ENCODE assay signal across 22 cellular contexts in genomic region chr18:59884331-59884730, GRCh38.
"Had no signal": no experiment of that assay in that cellular context is flagged by ENCODE, and none has a peak within 500 bp of the region (broad histone marks: within the 10 kb centered on the region; RNA-seq: fewer than 3 reads in every experiment).

No MANE protein-coding gene starts in this region.

- H3K27me3 Mint-ChIP-seq: stimulated activated naive CD8-positive, alpha-beta T cell treated with anti-CD3 and anti-CD28 coated beads, Interleukin-15, amount 100 ng/mL, for 72 hours had no signal

- H3K4me1 ChIP-seq: adrenal gland, prostate gland, uterus had no signal

- H3K36me3 ChIP-seq: adrenal gland, gastrocnemius medialis, left lung, prostate gland, right atrium auricular region, suprapubic skin, transverse colon, uterus had no signal

- DNase-seq: activated CD4-positive, alpha-beta T cell treated with anti-CD3 and anti-CD28 coated beads, Interleukin-2, amount 50 U/mL, for 4 hours; activated gamma-delta T cell; adrenal gland; caudate nucleus; dorsolateral prefrontal cortex; gastrocnemius medialis; head of caudate nucleus; left lung; stimulated activated CD4-positive, alpha-beta T cell treated with anti-CD3 and anti-CD28 coated beads, Interleukin-2, amount 100 ng/mL, for 24 hours; stimulated activated naive CD8-positive, alpha-beta T cell treated with anti-CD3 and anti-CD28 coated beads, Interleukin-15, amount 100 ng/mL, for 72 hours; transverse colon; uterus had no signal

- H3K27ac Mint-ChIP-seq: endodermal cell; stimulated activated naive CD8-positive, alpha-beta T cell treated with anti-CD3 and anti-CD28 coated beads, Interleukin-15, amount 100 ng/mL, for 72 hours had no signal

- ATAC-seq: activated naive CD4-positive, alpha-beta T cell treated with anti-CD3 and anti-CD28 coated beads, Interleukin-2, amount 50 U/mL, for 72 hours; gastrocnemius medialis; left lung; stimulated activated naive CD8-positive, alpha-beta T cell treated with anti-CD3 and anti-CD28 coated beads, Interleukin-15, amount 100 ng/mL, for 72 hours had no signal

- H3K27ac ChIP-seq: adrenal gland, dorsolateral prefrontal cortex, gastrocnemius medialis, left lung, prostate gland, right atrium auricular region, suprapubic skin, transverse colon, uterus had no signal

- H3K9me3 Mint-ChIP-seq: activated naive CD4-positive, alpha-beta T cell treated with anti-CD3 and anti-CD28 coated beads, Interleukin-2, amount 50 U/mL, for 72 hours; neural crest cell; stimulated activated naive CD8-positive, alpha-beta T cell treated with anti-CD3 and anti-CD28 coated beads, Interleukin-15, amount 100 ng/mL, for 72 hours had no signal

- H3K4me3 ChIP-seq: adrenal gland, dorsolateral prefrontal cortex, gastrocnemius medialis, left lung, prostate gland, right atrium auricular region, suprapubic skin, transverse colon, uterus had no signal

- H3K4me3 Mint-ChIP-seq: endodermal cell; neural crest cell; stimulated activated naive CD8-positive, alpha-beta T cell treated with anti-CD3 and anti-CD28 coated beads, Interleukin-15, amount 100 ng/mL, for 72 hours had no signal

- H3K27me3 ChIP-seq: adrenal gland, gastrocnemius medialis, left lung, right atrium auricular region, suprapubic skin, transverse colon, uterus had no signal

- H3K9me3 ChIP-seq: adrenal gland, gastrocnemius medialis, left lung, prostate gland, right atrium auricular region, suprapubic skin, transverse colon, uterus had no signal

- FAIRE-seq: astrocyte, colon, keratinocyte, TTC549 had no signal

- H3K36me3 Mint-ChIP-seq: activated naive CD4-positive, alpha-beta T cell treated with anti-CD3 and anti-CD28 coated beads, Interleukin-2, amount 50 U/mL, for 72 hours had no signal
